8 cellular contexts compared by ENCODE assay signal in genomic region chr14:78959674-78960264, GRCh38.
A peak's percentile ranks its signal among the peaks of the same experiment; 100 is the strongest.
DNase-seq lines count a peak whose midpoint lies in the region; ATAC-seq and TF ChIP-seq lines count a peak whose summit lies in the region.

No MANE protein-coding gene starts in this region.

- no peaks in the 10 kb centered on the region for H3K9me3 ChIP-seq in T-helper 17 cell (ENCODE audit: control insufficient read depth, low read length, poor library complexity, severe bottlenecking)

- H3K36me3 ChIP-seq in brain microvascular endothelial cell (replicated peaks): no peaks in the 10 kb centered on the region

- no peaks in the 10 kb centered on the region for H3K27me3 ChIP-seq in brain microvascular endothelial cell (replicated peaks)

- no peak overlapping the region for H3K4me3 ChIP-seq in brain microvascular endothelial cell (ENCODE audit: low read depth, low read length)

- peak; percentile 86 for TF ChIP-seq CTCF in GM10266 (IDR thresholded peaks at IDR 0.05; ENCODE audit: control insufficient read depth, insufficient read depth, low read depth, missing control alignments)
- peak; percentile 92 for TF ChIP-seq CTCF in brain microvascular endothelial cell (IDR thresholded peaks at IDR 0.05; ENCODE audit: low read depth, low read length, missing control alignments)

- in situ Hi-C loops in brain microvascular endothelial cell (cut with HindIII; ENCODE audit: low pct_ligation_motif_present, low sequenced_read_pairs): no loop called here

- ATAC-seq in HG02610 (IDR thresholded peaks at IDR 0.05; ENCODE audit: unreplicated experiment) (peak; percentile 83), T-helper 17 cell (no peak), HG03025 (IDR thresholded peaks at IDR 0.05; ENCODE audit: low FRiP score, unreplicated experiment) (no peak)

- no peak overlapping the region for H3K4me3 Mint-ChIP-seq in T-helper 17 cell

- H3K36me3 Mint-ChIP-seq in T-helper 17 cell (ENCODE audit: low read depth): no peaks in the 10 kb centered on the region

- peak; percentile 28 for DNase-seq in GM10266 (ENCODE audit: extremely low spot score)
- DNase-seq in NCI-H146 treated with DMSO at 0.1 percent for 48 hours (lab: John Stamatoyannopoulos, UW; ENCODE audit: unreplicated experiment): peak; percentile 1
- peak in 2 of 3 donors; percentile 7 to 18 for DNase-seq in T-helper 17 cell
- DNase-seq in brain microvascular endothelial cell: peak; percentile 83
- DNase-seq in iPS-NIHi7 (ENCODE audit: extremely low spot score): peak; percentile 71
- DNase-seq in stimulated activated CD4-positive, alpha-beta T cell treated with anti-CD3 and anti-CD28 coated beads, Interleukin-12 subunit alpha, Interleukin-12 subunit beta, amount 100 ng/mL, for 4 hours: peak; percentile 44

- no peak overlapping the region for H3K27ac Mint-ChIP-seq in T-helper 17 cell

- H3K4me1 Mint-ChIP-seq in T-helper 17 cell: no peaks in the 10 kb centered on the region

- H3K27me3 Mint-ChIP-seq in T-helper 17 cell: peaks cover 2% of the 10 kb centered on the region

- peak overlapping the region; percentile 36 for H3K27ac ChIP-seq in brain microvascular endothelial cell

Comparison
In these comparisons a context has a peak if more than half of its experiments do, and no peak if none do; other contexts are left out.
1. DNase-seq: peak in every context shown above with its lines; median percentile 83 in brain microvascular endothelial cell; 71 in iPS-NIHi7; 44 in stimulated activated CD4-positive, alpha-beta T cell treated with anti-CD3 and anti-CD28 coated beads, Interleukin-12 subunit alpha, Interleukin-12 subunit beta, amount 100 ng/mL, for 4 hours; 28 in GM10266; 12 in T-helper 17 cell; 1 in NCI-H146 treated with DMSO at 0.1 percent for 48 hours.